In genomic region chr12:124551268-124552144, GRCh38 we compare ENCODE assay signal across 8 cellular contexts. TPM values are rescaled to one million over a fixed set of nuclear protein-coding genes. Genes with fewer than 3 reads are reported as not detected.
DNase-seq lines count a peak whose midpoint lies in the region; ATAC-seq, FAIRE-seq and TF ChIP-seq lines count a peak whose summit lies in the region.

No MANE protein-coding gene starts in this region.

- DNase-seq in GM23248 (no peak), NCI-H2171 treated with DMSO at 0.1 percent for 48 hours (lab: John Stamatoyannopoulos, UW) (peak; percentile 91), K562 (ENCODE audit: extremely low read depth in 1 of 4, low spot score in 3 of 4) (peak in 2 of 4 experiments; percentile 54 to 79), left lung (peak; percentile 89 to 93), upper lobe of left lung (peak; percentile 37 to 86), GM20000 (ENCODE audit: low spot score) (no peak)

- TF ChIP-seq EP300 in K562 (IDR thresholded peaks at IDR 0.05; ENCODE audit: low read length), result no peak
- TF ChIP-seq EP300 in upper lobe of left lung (IDR thresholded peaks at IDR 0.05), result no peak

- H3K27ac ChIP-seq in GM23248, result no peak overlapping the region; the same call in 1 of the 2 replicates
- peak overlapping the region; percentile 67 for H3K27ac ChIP-seq in K562 (ENCODE audit: extremely low read depth, low read depth, low read length)
- H3K27ac ChIP-seq in left lung, result peak overlapping the region; percentile 60
- peak overlapping the region; percentile 42 to 81 (median 60) for H3K27ac ChIP-seq in upper lobe of left lung

- no peaks in the 10 kb centered on the region for H3K9me1 ChIP-seq in K562 (ENCODE audit: control insufficient read depth, insufficient read depth, low read length)

- H3K9me2 ChIP-seq in GM23248 (ENCODE audit: insufficient read depth), result no peaks in the 10 kb centered on the region

- H3K9me3 ChIP-seq in GM23248 (ENCODE audit: low read depth) (no peaks in the 10 kb centered on the region), K562 (replicated peaks; ENCODE audit: control insufficient read depth, insufficient read depth, low read depth, low read length) (no peaks in the 10 kb centered on the region), left lung (no peaks in the 10 kb centered on the region), upper lobe of left lung (no peaks in the 10 kb centered on the region)

- ATAC-seq in K562 (peak; percentile 79), left lung (peak; percentile 30), upper lobe of left lung (ENCODE audit: low FRiP score in 2 of 2) (peak in 1 of 2 donors; percentile 65), HG03025 (IDR thresholded peaks at IDR 0.05; ENCODE audit: low FRiP score, unreplicated experiment) (no peak), HG02610 (IDR thresholded peaks at IDR 0.05; ENCODE audit: unreplicated experiment) (no peak)

- in situ Hi-C loops in GM23248 (cut with MboI), result no loop called here
- in situ Hi-C loops in K562 (cut with MboI), result no loop called here

- no peak overlapping the region for H2AFZ ChIP-seq in GM23248
- peak overlapping the region; percentile 35 for H2AFZ ChIP-seq in K562 (ENCODE audit: low read depth, low read length)

- H3K4me2 ChIP-seq in GM23248 (ENCODE audit: unreplicated experiment), result no peak overlapping the region
- peak overlapping the region; percentile 35; the same call in 1 of the 2 replicates for H3K4me2 ChIP-seq in K562 (ENCODE audit: insufficient read depth, low read length)

- H4K20me1 ChIP-seq in GM23248 (ENCODE audit: insufficient read depth) (no peaks in the 10 kb centered on the region; the same call in 1 of the 2 replicates), K562 (replicated peaks; ENCODE audit: control insufficient read depth, insufficient read depth, low read length) (peaks cover 29% of the 10 kb centered on the region)

- peak overlapping the region; percentile 28; the same call in 1 of the 2 replicates for H3K9ac ChIP-seq in GM23248
- peak overlapping the region; percentile 31 to 92 for H3K9ac ChIP-seq in K562 (ENCODE audit: insufficient read depth in 1 of 2, low read depth in 2 of 2, low read length in 2 of 2)

- FAIRE-seq in K562 (lab: Jason Lieb, UNC), result peak; percentile 77

- CTCF ChIA-PET in K562 (lab: Yijun Ruan, JAX; ENCODE audit: low intra/inter-chr PET ratio), result no interaction called here

- H3F3A ChIP-seq in GM23248 (ENCODE audit: insufficient read depth), result peaks cover 24% of the 10 kb centered on the region; the same call in 1 of the 2 replicates

- H3K27me3 ChIP-seq in GM23248 (replicated peaks; ENCODE audit: insufficient read depth) (no peaks in the 10 kb centered on the region), K562 (ENCODE audit: control insufficient read depth in 2 of 2, insufficient read depth in 2 of 2, low read length in 2 of 2) (no peaks in the 10 kb centered on the region), left lung (no peaks in the 10 kb centered on the region), upper lobe of left lung (no peaks in the 10 kb centered on the region)

- peaks cover 99% of the 10 kb centered on the region for H3K79me2 ChIP-seq in GM23248 (ENCODE audit: insufficient read depth)
- peaks cover 96% of the 10 kb centered on the region for H3K79me2 ChIP-seq in K562 (ENCODE audit: control insufficient read depth, insufficient read depth, low read length)

- POLR2A ChIA-PET in K562 (lab: Yijun Ruan, JAX), result interaction anchor here (0.6 to 3.0 kb wide), 10 partner anchors 11 to 1560 kb away, joined by 3 to 15 read pairs (median 3); no protein-coding TSS in a partner anchor

- intact Hi-C loops in K562 (cut with micrococcal nuclease) (loop anchor here (5.0 kb wide), 1 partner anchor 44 kb away; no protein-coding TSS in a partner anchor), left lung (cut with DNase I) (no loop called here)

- H3K4me1 ChIP-seq in GM23248 (ENCODE audit: insufficient read depth), result peaks cover 30% of the 10 kb centered on the region
- H3K4me1 ChIP-seq in K562 (replicated peaks in 1 of 2; ENCODE audit: control insufficient read depth in 2 of 2, insufficient read depth in 2 of 2, low read length in 2 of 2), result peaks cover 40 to 69% of the 10 kb centered on the region in 2 experiments
- H3K4me1 ChIP-seq in left lung, result peaks cover 43 to 89% of the 10 kb centered on the region in 2 donors
- H3K4me1 ChIP-seq in upper lobe of left lung, result peaks cover 63 to 89% (median 77%) of the 10 kb centered on the region in 4 donors

- 39 to 42% methylated on average over 23 to 25 of the region's 25 CpGs for WGBS in GM23248 (ENCODE audit: low coverage in 1 of 2, low lambda C conversion rate in 2 of 2, missing lambda C conversion rate in 2 of 2), 2 experiments
- 15% methylated on average over 22 of the region's 25 CpGs for WGBS in K562 (ENCODE audit: insufficient coverage, low coverage, missing lambda C conversion rate)
- 48 to 57% methylated on average over 22 to 25 of the region's 25 CpGs for WGBS in upper lobe of left lung, 2 donors

- no peak for TF ChIP-seq RAD21 in K562 (CRISPR knock-in tag; conservative IDR thresholded peaks at IDR 0.05 in 1 of 2, IDR thresholded peaks at IDR 0.05 in 1 of 2)

- TF ChIP-seq POLR2A in K562 (conservative IDR thresholded peaks at IDR 0.05) (no peak), upper lobe of left lung (IDR thresholded peaks at IDR 0.05) (no peak)

- H3K36me3 ChIP-seq in GM23248 (ENCODE audit: low read depth), result no peaks in the 10 kb centered on the region
- no peaks in the 10 kb centered on the region for H3K36me3 ChIP-seq in K562 (ENCODE audit: control insufficient read depth, insufficient read depth, low read length)
- no peaks in the 10 kb centered on the region for H3K36me3 ChIP-seq in left lung
- H3K36me3 ChIP-seq in upper lobe of left lung, result no peaks in the 10 kb centered on the region

- no TSS peak for BruUV-seq in K562 (replicated peaks; lab: Mats Ljungman, UMichigan)

- TF ChIP-seq CTCF in K562 (IDR thresholded peaks at IDR 0.05 in 2 of 3, conservative IDR thresholded peaks at IDR 0.05 in 1 of 3; ENCODE audit: insufficient read depth in 2 of 3, low read depth in 1 of 3, low read length in 3 of 3), result no peak
- no peak for TF ChIP-seq CTCF in left lung (IDR thresholded peaks at IDR 0.05)
- TF ChIP-seq CTCF in upper lobe of left lung (IDR thresholded peaks at IDR 0.05), result no peak
- TF ChIP-seq CTCF in GM20000 (IDR thresholded peaks at IDR 0.05; ENCODE audit: extremely low read depth, missing control alignments), result no peak

- H3K4me3 ChIP-seq in GM23248, result no peak overlapping the region
- no peak overlapping the region for H3K4me3 ChIP-seq in K562
- no peak overlapping the region for H3K4me3 ChIP-seq in left lung
- no peak overlapping the region for H3K4me3 ChIP-seq in upper lobe of left lung

TF ChIP-seq in K562, 482 proteins besides CTCF, POLR2A, EP300 and RAD21 (continues in another document):
- TF ChIP-seq TFAP4 (CRISPR knock-in tag; IDR thresholded peaks at IDR 0.05; ENCODE audit: borderline replicate concordance) (peak; percentile 52; the same call in 1 of the 2 replicates), RNF2 (IDR thresholded peaks at IDR 0.05) (no peak), HDAC2 (IDR thresholded peaks at IDR 0.05) (0 out of 2 replicates have a peak, but pooled peaks have one; percentile 49), MXI1 (IDR thresholded peaks at IDR 0.05; ENCODE audit: low read depth, low read length) (peak; percentile 33; the same call in 1 of the 2 replicates), NFIC (IDR thresholded peaks at IDR 0.05) (no peak)

RNA-seq across cellular contexts. Expression of gene NCOR2, which starts 15.9 kb away (rescaled TPM):
- total RNA-seq in GM23248 (2014; rRNA removed; shearing (Covaris generic)), result 37.7 and 66.0 TPM in 2 replicates
- polyA plus RNA-seq in GM23248 (2016; fragmentation: Nextera tagmentation; extraction: Ambion mirVana) (40.8 and 43.5 TPM in 2 replicates), K562 (2011; rRNA removed) (3.1 and 4.2 TPM in 2 replicates), K562 (2014; fragmentation: Illumina TruSeq; extraction: Trizol) (22.6 and 36.3 TPM in 2 replicates), K562 (2014; fragmentation: Nextera tagmentation; extraction: Ambion mirVana) (under 1 TPM; 0.18 to 0.20 TPM), K562 (2014; rRNA removed) (24.9 and 29.2 TPM in 2 replicates)
- total RNA-seq in K562 (2011; cell fraction: chromatin; rRNA removed; ENCODE audit: low replicate concordance), result 66.7 and 165 TPM in 2 replicates
- total RNA-seq in K562 (2011; cell fraction: nucleolus; rRNA removed), result 51.9 and 54.2 TPM in 2 replicates
- total RNA-seq in K562 (2011; cell fraction: nucleoplasm; rRNA removed), result 57.6 and 83.1 TPM in 2 replicates
- total RNA-seq in K562 (2014; rRNA removed) (18.2 and 22.3 TPM in 2 replicates), K562 (2014; rRNA removed; fragmentation: Illumina TruSeq; extraction: Trizol) (2.8 and 4.1 TPM in 2 replicates), K562 (2015; rRNA removed; fragmentation: Illumina TruSeq; extraction: Trizol) (8.1 and 8.4 TPM in 2 replicates), K562 (2021) (124 and 126 TPM in 2 replicates), left lung (100 to 1,000 TPM; 289 to 331 TPM), upper lobe of left lung (100 to 1,000 TPM; 188 to 603 (median 373) TPM)
- 4.1 and 9.7 TPM in 2 replicates for polyA plus RNA-seq in K562 (2011; cell fraction: cytosol; rRNA removed)
- polyA plus RNA-seq in K562 (2011; cell fraction: nucleus; rRNA removed), result 20.4 and 29.6 TPM in 2 replicates
- polyA plus RNA-seq in K562 (2012), result 56.5 and 65.0 TPM in 2 replicates
- 7.3 and 9.9 TPM in 2 replicates for polyA minus RNA-seq in K562 (2011; rRNA and poly(A)+ RNA removed)
- 27.1 and 60.8 TPM in 2 replicates for polyA minus RNA-seq in K562 (2011; cell fraction: cytosol; rRNA and poly(A)+ RNA removed)
- 18.8 and 19.2 TPM in 2 replicates for polyA minus RNA-seq in K562 (2011; cell fraction: nucleus; rRNA and poly(A)+ RNA removed)

Comparison
In these comparisons a context has a peak if more than half of its experiments do, and no peak if none do; other contexts are left out.
1. DNase-seq: peak in NCI-H2171 treated with DMSO at 0.1 percent for 48 hours (single experiment), left lung (2 of 2) and upper lobe of left lung (2 of 2); none in GM23248 (single experiment) and GM20000 (single experiment).
2. ATAC-seq: peak in K562 (single experiment) and left lung (single experiment); none in HG03025 (single experiment) and HG02610 (single experiment).